Comparison of ENCODE assay signal across 38 cellular contexts in the genomic region with DNA sequence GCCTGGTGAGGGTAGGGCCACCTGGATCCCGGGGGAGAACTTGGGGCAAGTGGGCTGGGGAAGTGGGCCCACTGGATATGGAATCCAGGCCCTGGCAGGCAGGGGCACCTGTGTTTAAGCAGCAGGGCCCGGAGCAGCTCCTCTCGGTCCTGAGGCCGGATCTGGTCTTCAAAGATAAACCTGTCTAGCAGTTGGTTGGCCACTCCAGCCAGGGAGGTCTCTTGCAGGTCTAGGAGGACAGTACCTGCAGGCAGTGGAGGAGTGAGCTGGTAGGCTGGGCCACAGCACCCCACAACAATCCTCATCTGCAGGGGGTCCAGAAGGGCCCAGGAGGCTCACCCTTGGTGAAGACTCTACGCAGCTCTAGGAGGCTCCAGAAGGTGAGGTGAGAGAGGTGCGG. TPM values are rescaled to one million over a fixed set of nuclear protein-coding genes. Genes with fewer than 3 reads are reported as not detected.
"Had no signal": no experiment of that assay in that cellular context is flagged by ENCODE, and none has a peak within 500 bp of the region (broad histone marks: within the 10 kb centered on the region; RNA-seq: fewer than 3 reads in every experiment).

No MANE protein-coding gene starts in this region.

- H3K4me1 Mint-ChIP-seq: activated B cell treated with CpG ODN at 0.5 μM for 24 hours; activated naive CD4-positive, alpha-beta T cell treated with anti-CD3 and anti-CD28 coated beads, Interleukin-2, amount 50 U/mL, for 24 hours; activated naive CD8-positive, alpha-beta T cell treated with anti-CD3 and anti-CD28 coated beads for 36 hours; activated naive CD8-positive, alpha-beta T cell treated with anti-CD3 and anti-CD28 coated beads, Interleukin-2, amount 50 U/mL, for 24 hours; brain had no signal

- H3K4me1 ChIP-seq: adrenal gland, breast epithelium, colonic mucosa, esophagus squamous epithelium, gastroesophageal sphincter had no signal

- ATAC-seq: activated CD8-positive, alpha-beta T cell treated with anti-CD3 and anti-CD28 coated beads for 36 hours; activated naive CD8-positive, alpha-beta T cell treated with anti-CD3 and anti-CD28 coated beads, Interleukin-2, amount 50 U/mL, for 24 hours; activated T-cell treated with anti-CD3 and anti-CD28 coated beads, Interleukin-2, amount 50 U/mL, for 4 hours; gastroesophageal sphincter had no signal

- H3K27me3 ChIP-seq: adrenal gland, breast epithelium, cardiac muscle cell, colonic mucosa had no signal

- H3K36me3 ChIP-seq: adrenal gland, breast epithelium, cardiac muscle cell, colonic mucosa, esophagus squamous epithelium, gastroesophageal sphincter, WERI-Rb-1 had no signal

- H3K4me3 ChIP-seq: adrenal gland, breast epithelium, cardiac muscle cell, colonic mucosa, esophagus squamous epithelium, gastroesophageal sphincter had no signal

- H3K9me3 ChIP-seq: adrenal gland, breast epithelium, colonic mucosa, esophagus squamous epithelium, gastroesophageal sphincter had no signal

- H3K27me3 Mint-ChIP-seq: activated CD8-positive, alpha-beta T cell treated with anti-CD3 and anti-CD28 coated beads for 36 hours; activated naive CD4-positive, alpha-beta T cell treated with anti-CD3 and anti-CD28 coated beads, Interleukin-2, amount 50 U/mL, for 24 hours; activated naive CD8-positive, alpha-beta T cell treated with anti-CD3 and anti-CD28 coated beads for 36 hours had no signal

- H3K36me3 Mint-ChIP-seq: activated naive CD4-positive, alpha-beta T cell treated with anti-CD3 and anti-CD28 coated beads, Interleukin-2, amount 50 U/mL, for 24 hours; activated naive CD8-positive, alpha-beta T cell treated with anti-CD3 and anti-CD28 coated beads for 36 hours; brain had no signal

- H3K27ac ChIP-seq: adrenal gland, breast epithelium, cardiac muscle cell, colonic mucosa, epithelial cell of prostate, esophagus squamous epithelium, gastroesophageal sphincter, WERI-Rb-1 had no signal

- DNase-seq: activated B cell treated with CpG ODN at 0.5 μM for 24 hours; activated CD4-positive, alpha-beta T cell treated with anti-CD3 and anti-CD28 coated beads for 48 hours; activated CD4-positive, alpha-beta T cell treated with anti-CD3 and anti-CD28 coated beads, Interleukin-2, amount 50 U/mL, for 1 hour; activated CD4-positive, alpha-beta T cell treated with anti-CD3 and anti-CD28 coated beads, Interleukin-2, amount 50 U/mL, for 48 hours; activated CD8-positive, alpha-beta memory T cell treated with anti-CD3 and anti-CD28 coated beads for 24 hours; activated CD8-positive, alpha-beta T cell treated with anti-CD3 and anti-CD28 coated beads for 36 hours; activated effector memory CD4-positive, alpha-beta T cell treated with anti-CD3 and anti-CD28 coated beads, Interleukin-2, amount 50 U/mL, for 16 hours; activated naive CD4-positive, alpha-beta T cell treated with anti-CD3 and anti-CD28 coated beads for 36 hours; activated naive CD8-positive, alpha-beta T cell treated with anti-CD3 and anti-CD28 coated beads for 36 hours; activated naive CD8-positive, alpha-beta T cell treated with anti-CD3 and anti-CD28 coated beads, Interleukin-2, amount 50 U/mL, for 24 hours; activated T-cell treated with anti-CD3 and anti-CD28 coated beads, Interleukin-2, amount 50 U/mL, for 4 hours; adrenal gland; amygdala; aorta; central memory CD4-positive, alpha-beta T cell; cerebellar nuclear complex; colonic mucosa; effector CD8-positive, alpha-beta T cell; esophagus squamous epithelium; foreskin melanocyte; T1000; WERI-Rb-1 had no signal

- H3K4me3 Mint-ChIP-seq: activated B cell treated with CpG ODN at 0.5 μM for 24 hours; activated CD8-positive, alpha-beta T cell treated with anti-CD3 and anti-CD28 coated beads for 36 hours; activated naive CD4-positive, alpha-beta T cell treated with anti-CD3 and anti-CD28 coated beads for 36 hours; activated naive CD4-positive, alpha-beta T cell treated with anti-CD3 and anti-CD28 coated beads, Interleukin-2, amount 50 U/mL, for 24 hours; activated naive CD8-positive, alpha-beta T cell treated with anti-CD3 and anti-CD28 coated beads for 36 hours; activated naive CD8-positive, alpha-beta T cell treated with anti-CD3 and anti-CD28 coated beads, Interleukin-2, amount 50 U/mL, for 24 hours; activated T-cell treated with anti-CD3 and anti-CD28 coated beads, Interleukin-2, amount 50 U/mL, for 4 hours; activated T-helper 1 cell treated with anti-CD3 and anti-CD28 coated beads, Interleukin-12 subunit alpha, Interleukin-12 subunit beta, Interleukin-2, Interleukin-4 antibody, amounts not matched to agents 30 ng/mL and 10 ng/mL and 1 ng/mL, durations not matched to agents 14 hours and 24 hours and 36 hours; brain; T-helper 1 cell treated with Interleukin-12 subunit alpha and Interleukin-12 subunit beta and Interleukin-4 antibody, amounts not matched to agents 30 μg/mL and 1 μg/mL, for 36 hours; T-helper 2 cell treated with Interferon-gamma antibody and Interleukin-4, amounts not matched to agents 5 μg/mL and 100 μg/mL, for 36 hours had no signal

- H3K27ac Mint-ChIP-seq: activated B cell treated with CpG ODN at 0.5 μM for 24 hours; activated CD8-positive, alpha-beta T cell treated with anti-CD3 and anti-CD28 coated beads for 36 hours; activated naive CD4-positive, alpha-beta T cell treated with anti-CD3 and anti-CD28 coated beads for 36 hours; activated naive CD4-positive, alpha-beta T cell treated with anti-CD3 and anti-CD28 coated beads, Interleukin-2, amount 50 U/mL, for 24 hours; activated naive CD8-positive, alpha-beta T cell treated with anti-CD3 and anti-CD28 coated beads for 36 hours; activated naive CD8-positive, alpha-beta T cell treated with anti-CD3 and anti-CD28 coated beads, Interleukin-2, amount 50 U/mL, for 24 hours; activated T-helper 1 cell treated with anti-CD3 and anti-CD28 coated beads, Interleukin-12 subunit alpha, Interleukin-12 subunit beta, Interleukin-2, Interleukin-4 antibody, amounts not matched to agents 30 ng/mL and 10 ng/mL and 1 ng/mL, durations not matched to agents 14 hours and 24 hours and 36 hours; activated T-helper 2 cell treated with anti-CD3 and anti-CD28 coated beads, Interferon-gamma antibody, Interleukin-2, Interleukin-4, amounts not matched to agents 10 μg/mL and 5 μg/mL and 100 μg/mL, durations not matched to agents 14 hours and 24 hours and 36 hours; brain; T-helper 1 cell treated with Interleukin-12 subunit alpha and Interleukin-12 subunit beta and Interleukin-4 antibody, amounts not matched to agents 30 μg/mL and 1 μg/mL, for 36 hours; T-helper 2 cell treated with Interferon-gamma antibody and Interleukin-4, amounts not matched to agents 5 μg/mL and 100 μg/mL, for 36 hours had no signal

RNA-seq across cellular contexts. Expression of gene SLC4A1, which starts 7.6 kb away (rescaled TPM):
- total RNA-seq: activated CD8-positive, alpha-beta T cell treated with anti-CD3 and anti-CD28 coated beads for 36 hours; activated naive CD4-positive, alpha-beta T cell treated with anti-CD3 and anti-CD28 coated beads for 36 hours; activated naive CD8-positive, alpha-beta T cell treated with anti-CD3 and anti-CD28 coated beads for 36 hours; activated T-cell treated with anti-CD3 and anti-CD28 coated beads, Interleukin-2, amount 50 U/mL, for 4 hours; activated T-helper 1 cell treated with anti-CD3 and anti-CD28 coated beads, Interleukin-12 subunit alpha, Interleukin-12 subunit beta, Interleukin-2, Interleukin-4 antibody, amounts not matched to agents 30 ng/mL and 10 ng/mL and 1 ng/mL, durations not matched to agents 14 hours and 24 hours and 36 hours; activated T-helper 2 cell treated with anti-CD3 and anti-CD28 coated beads, Interferon-gamma antibody, Interleukin-2, Interleukin-4, amounts not matched to agents 10 μg/mL and 5 μg/mL and 100 μg/mL, durations not matched to agents 14 hours and 24 hours and 36 hours; cardiac muscle cell; dermis microvascular lymphatic vessel endothelial cell; endothelial cell of umbilical vein; esophagus squamous epithelium; fibroblast of lung; fibroblast of villous mesenchyme; glomerular endothelial cell had no signal
- polyA plus RNA-seq: cardiac muscle cell, endothelial cell of umbilical vein, esophagus, fibroblast of lung had no signal

RNA-seq across cellular contexts. Expression of gene RUNDC3A, which starts 48.1 kb away (rescaled TPM):
- total RNA-seq: endothelial cell of umbilical vein, fibroblast of lung had no signal
- polyA plus RNA-seq: fibroblast of lung had no signal
